18 cellular contexts compared by ENCODE assay signal in the genomic region with DNA sequence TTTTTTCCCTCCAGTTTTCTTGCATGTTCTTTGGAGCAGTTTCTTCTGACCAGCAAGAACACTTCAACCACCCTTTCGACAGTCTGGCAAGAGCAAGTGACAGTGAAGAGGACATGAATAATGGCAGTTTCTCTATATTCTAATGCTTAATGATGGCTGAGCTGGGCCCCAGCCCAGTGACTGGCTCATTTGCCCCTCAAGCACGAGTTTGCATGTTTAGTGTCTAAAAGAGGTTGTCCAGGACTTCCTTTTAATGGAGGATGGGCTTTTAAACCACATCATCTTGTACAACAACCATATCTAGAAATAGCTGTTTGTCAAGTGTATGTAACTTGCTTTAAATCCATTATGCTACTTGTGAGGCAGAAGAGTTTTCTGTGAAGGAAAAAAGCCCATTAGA. TPM values are rescaled to one million over a fixed set of nuclear protein-coding genes. Genes with fewer than 3 reads are reported as not detected.
DNase-seq lines count a peak whose midpoint lies in the region; ATAC-seq, FAIRE-seq and TF ChIP-seq lines count a peak whose summit lies in the region.
"Had no signal": no experiment of that assay in that cellular context is flagged by ENCODE, and none has a peak within 500 bp of the region (broad histone marks: within the 10 kb centered on the region; RNA-seq: fewer than 3 reads in every experiment).

No MANE protein-coding gene starts in this region.

- H3K27me3 ChIP-seq in rectal smooth muscle tissue (ENCODE audit: control insufficient read depth, insufficient read depth, low read length) (no peaks in the 10 kb centered on the region), sigmoid colon (no peaks in the 10 kb centered on the region)
- H3K27me3 ChIP-seq: MG63 had no signal

- TF ChIP-seq EP300 in sigmoid colon (IDR thresholded peaks at IDR 0.05), result no peak

- H4K20me1 ChIP-seq in OCI-LY7 (ENCODE audit: insufficient read depth, low read length), result no peaks in the 10 kb centered on the region

- ATAC-seq in esophagus mucosa, result no peak
- ATAC-seq: HepG2, T-cell had no signal

- FAIRE-seq in GM19239 (lab: Jason Lieb, UNC), result peak; percentile 44
- FAIRE-seq: HepG2 had no signal

- peaks cover 9% of the 10 kb centered on the region; the same call in 1 of the 2 replicates for H3K79me2 ChIP-seq in OCI-LY7 (ENCODE audit: insufficient read depth, low read depth, low read length)

- peak overlapping the region; percentile 16; the same call in 1 of the 2 replicates for H3K4me2 ChIP-seq in OCI-LY7 (ENCODE audit: low read length)
- H3K4me2 ChIP-seq: PC-9 had no signal

- H3K9me2 ChIP-seq in OCI-LY7 (ENCODE audit: insufficient read depth, low read length), result no peaks in the 10 kb centered on the region

- H3K9me3 ChIP-seq in OCI-LY7 (ENCODE audit: low read length) (no peaks in the 10 kb centered on the region), sigmoid colon (no peaks in the 10 kb centered on the region)
- H3K9me3 ChIP-seq: MG63 had no signal

- H3K4me1 ChIP-seq in OCI-LY7 (ENCODE audit: insufficient read depth, low read length, poor library complexity, severe bottlenecking), result peaks cover 35% of the 10 kb centered on the region
- H3K4me1 ChIP-seq in rectal smooth muscle tissue (ENCODE audit: control insufficient read depth, insufficient read depth, low read length), result peaks cover 24% of the 10 kb centered on the region
- peaks cover 0 to 54% (median 49%) of the 10 kb centered on the region in 4 donors for H3K4me1 ChIP-seq in sigmoid colon

- BruUV-seq in OCI-LY7 (replicated peaks; lab: Mats Ljungman, UMichigan), result no TSS peak

- H3K4me3 ChIP-seq in GM12864 (ENCODE audit: low read depth, low read length) (peak overlapping the region; percentile 13; the same call in 1 of the 2 replicates), OCI-LY7 (ENCODE audit: low read depth, low read length, poor library complexity, severe bottlenecking) (no peak overlapping the region), rectal smooth muscle tissue (ENCODE audit: low read length) (no peak overlapping the region), sigmoid colon (no peak overlapping the region)
- H3K4me3 ChIP-seq: MG63, PC-9 had no signal

- WGBS in sigmoid colon, 2 donors, result 72% methylated on average over 2 of the region's 2 CpGs

- no peak overlapping the region for H3K9ac ChIP-seq in rectal smooth muscle tissue (ENCODE audit: low read length)
- H3K9ac ChIP-seq: KMS-11 had no signal

- no peak overlapping the region for H2AFZ ChIP-seq in OCI-LY7 (ENCODE audit: low read length)
- H2AFZ ChIP-seq: PC-9 had no signal

- CTCF ChIA-PET in OCI-LY7 (lab: Charles Lee; ENCODE audit: unreplicated experiment), result no interaction called here

- no peak for TF ChIP-seq POLR2A in sigmoid colon (IDR thresholded peaks at IDR 0.05)

- POLR2A ChIA-PET in OCI-LY7 (lab: Charles Lee), result interaction anchor here (0.7 kb wide), 1 partner anchor 51 kb away, joined by 3 read pairs; no protein-coding TSS in a partner anchor

- no peak for DNase-seq in GM12864 (ENCODE audit: low read depth)
- no peak for DNase-seq in GM19239 (ENCODE audit: insufficient read length, low spot score)
- no peak for DNase-seq in OCI-LY7 (ENCODE audit: low spot score)
- DNase-seq in sigmoid colon, result no peak
- DNase-seq in NCI-H2227 (lab: John Stamatoyannopoulos, UW; ENCODE audit: unreplicated experiment), result no peak
- DNase-seq: CD8-positive, alpha-beta memory T cell; EL; H7; MG63; NCI-H2029 treated with DMSO at 0.1 percent for 48 hours; NCI-H226; NK-92 treated with Interleukin-12 subunit alpha and Interleukin-12 subunit beta, amount 100 ng/mL, for 24 hours; PC-9; T-cell had no signal

- H3K27ac ChIP-seq in OCI-LY7 (ENCODE audit: low read depth, low read length, poor library complexity, severe bottlenecking), result peak overlapping the region; percentile 17
- H3K27ac ChIP-seq in rectal smooth muscle tissue (ENCODE audit: low read depth, low read length), result peak overlapping the region; percentile 18
- peak overlapping the region in 2 of 4 donors; percentile 75 to 78 for H3K27ac ChIP-seq in sigmoid colon
- H3K27ac ChIP-seq: KMS-11, PC-9 had no signal

- H3K36me3 ChIP-seq in OCI-LY7 (ENCODE audit: insufficient read depth, low read length) (peaks cover 60% of the 10 kb centered on the region), rectal smooth muscle tissue (ENCODE audit: control insufficient read depth, insufficient read depth, low read length) (no peaks in the 10 kb centered on the region), sigmoid colon (no peaks in the 10 kb centered on the region)

- intact Hi-C loops in OCI-LY7 (cut with micrococcal nuclease; ENCODE audit: unreplicated experiment) (no loop called here), sigmoid colon (cut with DNase I) (no loop called here)

- TF ChIP-seq CTCF in GM12864 (IDR thresholded peaks at IDR 0.05; ENCODE audit: low read depth, low read length, missing control alignments), result no peak
- TF ChIP-seq CTCF in OCI-LY7 (conservative IDR thresholded peaks at IDR 0.05; ENCODE audit: low read length), result no peak
- no peak for TF ChIP-seq CTCF in sigmoid colon (IDR thresholded peaks at IDR 0.05)

RNA-seq across cellular contexts. Expression of gene RAD9B, which starts 28.4 kb away (rescaled TPM):
- 0.46 and 0.76 TPM in 2 replicates for total RNA-seq in OCI-LY7 (2014; rRNA removed; shearing (Covaris generic))
- 1.9 and 3.0 TPM in 2 replicates for total RNA-seq in OCI-LY7 (2022)
- total RNA-seq in sigmoid colon, result under 1 TPM; 0.41 to 0.71 (median 0.61) TPM
- polyA plus RNA-seq in sigmoid colon, result under 1 TPM in 2 of 3 donors, not detected in 1; 0.36 to 0.46 TPM
- total RNA-seq in esophagus mucosa, result 0.44 TPM
- total RNA-seq: H7 had no signal

RNA-seq across cellular contexts. Expression of gene VPS29, which starts 28.6 kb away (rescaled TPM):
- 52.3 and 80.3 TPM in 2 replicates for total RNA-seq in OCI-LY7 (2014; rRNA removed; shearing (Covaris generic))
- 162 and 168 TPM in 2 replicates for total RNA-seq in OCI-LY7 (2022)
- total RNA-seq in sigmoid colon, result 100 to 1,000 TPM; 120 to 209 (median 172) TPM
- 100 to 1,000 TPM; 157 to 281 (median 206) TPM for polyA plus RNA-seq in sigmoid colon
- total RNA-seq in esophagus mucosa, result 99.6 TPM

RNA-seq across cellular contexts. Expression of gene PPTC7, which starts 52.6 kb away (rescaled TPM):
- total RNA-seq in OCI-LY7 (2014; rRNA removed; shearing (Covaris generic)), result 8.3 and 11.4 TPM in 2 replicates
- total RNA-seq in OCI-LY7 (2022) (29.7 and 30.6 TPM in 2 replicates), sigmoid colon (10 to 100 TPM; 19.4 to 30.3 (median 22.5) TPM), esophagus mucosa (14.4 TPM)
- polyA plus RNA-seq in sigmoid colon, result 10 to 100 TPM; 16.1 to 24.5 (median 18.6) TPM
